Comparison of ENCODE assay signal across 10 cellular contexts in the genomic region with DNA sequence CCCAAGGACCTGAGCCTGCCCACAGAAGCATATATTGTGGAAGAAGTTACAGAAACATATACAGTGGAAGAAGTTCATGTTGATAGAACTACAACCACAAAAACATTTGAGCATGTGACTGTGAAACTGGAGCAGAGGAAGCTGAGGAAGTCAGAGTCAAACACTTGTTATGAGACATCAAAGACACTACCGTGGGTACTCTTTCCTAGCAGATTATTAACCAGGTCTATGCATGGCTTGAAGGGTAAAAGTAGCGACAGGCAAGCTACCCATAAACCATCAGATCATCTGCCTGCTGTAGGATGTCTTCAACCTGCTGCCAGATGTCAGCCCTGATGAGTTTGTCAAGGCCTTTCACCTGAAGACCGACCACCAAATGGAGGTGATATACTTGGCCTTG. TPM values are rescaled to one million over a fixed set of nuclear protein-coding genes. Genes with fewer than 3 reads are reported as not detected.
DNase-seq lines count a peak whose midpoint lies in the region; ATAC-seq and TF ChIP-seq lines count a peak whose summit lies in the region.
"Had no signal": no experiment of that assay in that cellular context is flagged by ENCODE, and none has a peak within 500 bp of the region (broad histone marks: within the 10 kb centered on the region; RNA-seq: fewer than 3 reads in every experiment).

No MANE protein-coding gene starts in this region.

- peaks cover 0 to 5% of the 10 kb centered on the region in 2 experiments; a peak in 2 of 4 replicates for H3K4me1 ChIP-seq in SK-N-SH (ENCODE audit: control insufficient read depth in 1 of 2, insufficient read depth in 2 of 2, low read depth in 1 of 2, low read length in 1 of 2)

- H3K9me2 ChIP-seq in SK-N-SH, result no peaks in the 10 kb centered on the region

- H3K9ac ChIP-seq in SK-N-SH, result no peak overlapping the region

- peak; percentile 90 for ATAC-seq in HG02938 (IDR thresholded peaks at IDR 0.05; ENCODE audit: unreplicated experiment)

- H3K27ac Mint-ChIP-seq in activated T-cell treated with anti-CD3 and anti-CD28 coated beads, Interleukin-2, amount 50 U/mL, for 24 hours, result peak overlapping the region; percentile 85
- H3K27ac Mint-ChIP-seq in T-helper 1 cell treated with Interleukin-12 subunit alpha and Interleukin-12 subunit beta and Interleukin-4 antibody, amounts not matched to agents 30 μg/mL and 1 μg/mL, for 36 hours, result peak overlapping the region; percentile 84
- peak overlapping the region; percentile 28 for H3K27ac Mint-ChIP-seq in stimulated activated naive CD8-positive, alpha-beta T cell treated with anti-CD3 and anti-CD28 coated beads, Interleukin-15, Interleukin-2, amounts not matched to agents 100 ng/mL and 50 ng/mL, for 24 hours

- no peak overlapping the region for H3K27ac ChIP-seq in SK-N-SH (ENCODE audit: low read depth in 2 of 2, low read length in 1 of 2)

- CTCF ChIA-PET in SK-N-SH (lab: Yijun Ruan, JAX), result interaction anchor here (1.4 kb wide), 1 partner anchor 16 kb away, joined by 3 read pairs; no protein-coding TSS in a partner anchor

- TF ChIP-seq CTCF in SK-N-SH (IDR thresholded peaks at IDR 0.05), result no peak

- POLR2A ChIA-PET in SK-N-SH (lab: Yijun Ruan, JAX), result no interaction called here

- H3K27me3 ChIP-seq in SK-N-SH (ENCODE audit: insufficient read depth), result no peaks in the 10 kb centered on the region

- H3K27me3 Mint-ChIP-seq in activated T-cell treated with anti-CD3 and anti-CD28 coated beads, Interleukin-2, amount 50 U/mL, for 24 hours, result no peaks in the 10 kb centered on the region
- H3K27me3 Mint-ChIP-seq in T-helper 1 cell treated with Interleukin-12 subunit alpha and Interleukin-12 subunit beta and Interleukin-4 antibody, amounts not matched to agents 30 μg/mL and 1 μg/mL, for 36 hours (ENCODE audit: low read depth), result no peaks in the 10 kb centered on the region
- H3K27me3 Mint-ChIP-seq in stimulated activated naive CD8-positive, alpha-beta T cell treated with anti-CD3 and anti-CD28 coated beads, Interleukin-15, Interleukin-2, amounts not matched to agents 100 ng/mL and 50 ng/mL, for 24 hours, result no peaks in the 10 kb centered on the region

- no peak for DNase-seq in activated T-cell treated with anti-CD3 and anti-CD28 coated beads, Interleukin-2, amount 50 U/mL, for 24 hours
- DNase-seq in activated T-cell treated with anti-CD3 and anti-CD28 coated beads for 4 hours (no peak), AML-193 (lab: John Stamatoyannopoulos, UW) (no peak), HuH-7 (ENCODE audit: low spot score) (no peak), SK-N-SH (no peak)
- DNase-seq: activated CD8-positive, alpha-beta memory T cell treated with anti-CD3 and anti-CD28 coated beads for 24 hours; NCI-H226 had no signal

- no peak overlapping the region for H2AFZ ChIP-seq in SK-N-SH (ENCODE audit: low read depth)

- no peak for TF ChIP-seq RAD21 in SK-N-SH (IDR thresholded peaks at IDR 0.05; ENCODE audit: low read length)

- H3K4me3 Mint-ChIP-seq in activated T-cell treated with anti-CD3 and anti-CD28 coated beads, Interleukin-2, amount 50 U/mL, for 24 hours, result no peak overlapping the region
- peak overlapping the region; percentile 56 for H3K4me3 Mint-ChIP-seq in T-helper 1 cell treated with Interleukin-12 subunit alpha and Interleukin-12 subunit beta and Interleukin-4 antibody, amounts not matched to agents 30 μg/mL and 1 μg/mL, for 36 hours
- no peak overlapping the region for H3K4me3 Mint-ChIP-seq in stimulated activated naive CD8-positive, alpha-beta T cell treated with anti-CD3 and anti-CD28 coated beads, Interleukin-15, Interleukin-2, amounts not matched to agents 100 ng/mL and 50 ng/mL, for 24 hours

- no peaks in the 10 kb centered on the region for H3K9me3 ChIP-seq in SK-N-SH

- TF ChIP-seq EP300 in SK-N-SH (IDR thresholded peaks at IDR 0.05; ENCODE audit: borderline replicate concordance in 1 of 2, low read depth in 1 of 2, low read length in 1 of 2), result no peak

- peaks cover 63% of the 10 kb centered on the region for H3K4me1 Mint-ChIP-seq in activated T-cell treated with anti-CD3 and anti-CD28 coated beads, Interleukin-2, amount 50 U/mL, for 24 hours (ENCODE audit: low read depth)
- peaks cover 27% of the 10 kb centered on the region for H3K4me1 Mint-ChIP-seq in T-helper 1 cell treated with Interleukin-12 subunit alpha and Interleukin-12 subunit beta and Interleukin-4 antibody, amounts not matched to agents 30 μg/mL and 1 μg/mL, for 36 hours (ENCODE audit: low read depth)
- H3K4me1 Mint-ChIP-seq in stimulated activated naive CD8-positive, alpha-beta T cell treated with anti-CD3 and anti-CD28 coated beads, Interleukin-15, Interleukin-2, amounts not matched to agents 100 ng/mL and 50 ng/mL, for 24 hours (ENCODE audit: low read depth), result peaks cover 49% of the 10 kb centered on the region

- no peak overlapping the region for H3K4me3 ChIP-seq in SK-N-SH (ENCODE audit: low read depth in 2 of 2, low read length in 1 of 2)

- H3K9me3 Mint-ChIP-seq in activated T-cell treated with anti-CD3 and anti-CD28 coated beads, Interleukin-2, amount 50 U/mL, for 24 hours, result peaks cover 15% of the 10 kb centered on the region
- no peaks in the 10 kb centered on the region for H3K9me3 Mint-ChIP-seq in T-helper 1 cell treated with Interleukin-12 subunit alpha and Interleukin-12 subunit beta and Interleukin-4 antibody, amounts not matched to agents 30 μg/mL and 1 μg/mL, for 36 hours
- peaks cover 4% of the 10 kb centered on the region for H3K9me3 Mint-ChIP-seq in stimulated activated naive CD8-positive, alpha-beta T cell treated with anti-CD3 and anti-CD28 coated beads, Interleukin-15, Interleukin-2, amounts not matched to agents 100 ng/mL and 50 ng/mL, for 24 hours

- H3F3A ChIP-seq in SK-N-SH (replicated peaks; ENCODE audit: insufficient read depth), result no peaks in the 10 kb centered on the region

- H3K36me3 Mint-ChIP-seq in activated T-cell treated with anti-CD3 and anti-CD28 coated beads, Interleukin-2, amount 50 U/mL, for 24 hours (ENCODE audit: low read depth), result peaks cover 18% of the 10 kb centered on the region
- peaks cover 11% of the 10 kb centered on the region for H3K36me3 Mint-ChIP-seq in T-helper 1 cell treated with Interleukin-12 subunit alpha and Interleukin-12 subunit beta and Interleukin-4 antibody, amounts not matched to agents 30 μg/mL and 1 μg/mL, for 36 hours (ENCODE audit: low read depth)
- H3K36me3 Mint-ChIP-seq in stimulated activated naive CD8-positive, alpha-beta T cell treated with anti-CD3 and anti-CD28 coated beads, Interleukin-15, Interleukin-2, amounts not matched to agents 100 ng/mL and 50 ng/mL, for 24 hours (ENCODE audit: low read depth), result peaks cover 12% of the 10 kb centered on the region

- no peak overlapping the region for H3K4me2 ChIP-seq in SK-N-SH

- H3K79me2 ChIP-seq in SK-N-SH (ENCODE audit: insufficient read depth), result no peaks in the 10 kb centered on the region

- WGBS in SK-N-SH (ENCODE audit: low lambda C conversion rate), result 76% methylated on average over 3 of the region's 3 CpGs

- no peaks in the 10 kb centered on the region for H4K20me1 ChIP-seq in SK-N-SH (ENCODE audit: insufficient read depth)

- peaks cover 0 to 9% of the 10 kb centered on the region in 2 experiments for H3K36me3 ChIP-seq in SK-N-SH (replicated peaks in 1 of 2; ENCODE audit: control insufficient read depth in 1 of 2, insufficient read depth in 2 of 2, low read length in 1 of 2)

TF ChIP-seq in SK-N-SH, 30 proteins besides CTCF, POLR2A, EP300 and RAD21:
- no peak for TF ChIP-seq GABPA (IDR thresholded peaks at IDR 0.05; ENCODE audit: low read depth)
- TF ChIP-seq, protein P1, sequence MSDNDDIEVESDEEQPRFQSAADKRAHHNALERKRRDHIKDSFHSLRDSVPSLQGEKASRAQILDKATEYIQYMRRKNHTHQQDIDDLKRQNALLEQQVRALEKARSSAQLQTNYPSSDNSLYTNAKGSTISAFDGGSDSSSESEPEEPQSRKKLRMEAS (IDR thresholded peaks at IDR 0.05; ENCODE audit: low read depth), result no peak
- TF ChIP-seq TCF12 (IDR thresholded peaks at IDR 0.05), result no peak
- no peak for TF ChIP-seq MXI1 (IDR thresholded peaks at IDR 0.05; ENCODE audit: low read depth, low read length)
- no peak for TF ChIP-seq TAF1 (IDR thresholded peaks at IDR 0.05; ENCODE audit: borderline replicate concordance, low read depth, low read length)
- TF ChIP-seq NRF1 (IDR thresholded peaks at IDR 0.05; ENCODE audit: low read depth, low read length), result no peak

RNA-seq across cellular contexts. Expression of a gene that starts 35.8 kb away (rescaled TPM):
- polyA plus RNA-seq in SK-N-SH (2012; rRNA removed), result 24.5 and 31.5 TPM in 2 replicates
- polyA plus RNA-seq in SK-N-SH (2012; cell fraction: cytosol; rRNA removed), result 24.5 and 29.6 TPM in 2 replicates
- polyA plus RNA-seq in SK-N-SH (2012; cell fraction: nucleus; rRNA removed), result 72.1 and 91.2 TPM in 2 replicates

Comparison
In these comparisons a context has a peak if more than half of its experiments do, and no peak if none do; other contexts are left out.
1. H3K27ac Mint-ChIP-seq: peak in every context shown above with its lines; median percentile 85 in activated T-cell treated with anti-CD3 and anti-CD28 coated beads, Interleukin-2, amount 50 U/mL, for 24 hours; 84 in T-helper 1 cell treated with Interleukin-12 subunit alpha and Interleukin-12 subunit beta and Interleukin-4 antibody, amounts not matched to agents 30 μg/mL and 1 μg/mL, for 36 hours; 28 in stimulated activated naive CD8-positive, alpha-beta T cell treated with anti-CD3 and anti-CD28 coated beads, Interleukin-15, Interleukin-2, amounts not matched to agents 100 ng/mL and 50 ng/mL, for 24 hours.